In genomic region chr20:58389324-58389967, GRCh38 we compare ENCODE assay signal across 8 cellular contexts. TPM values are rescaled to one million over a fixed set of nuclear protein-coding genes. Genes with fewer than 3 reads are reported as not detected.
A peak's percentile ranks its signal among the peaks of the same experiment; 100 is the strongest.
DNase-seq lines count a peak whose midpoint lies in the region; ATAC-seq and TF ChIP-seq lines count a peak whose summit lies in the region.

No MANE protein-coding gene starts in this region.

- peaks cover 26% of the 10 kb centered on the region for H4K20me1 ChIP-seq in PC-9 (ENCODE audit: insufficient read depth)

- H3K79me2 ChIP-seq in PC-9 (ENCODE audit: low read depth) = peaks cover 53% of the 10 kb centered on the region

- intact Hi-C loops in PC-9 (cut with micrococcal nuclease; ENCODE audit: unreplicated experiment) = loop anchor here (1.0 kb wide), 1 partner anchor 80 kb away; the partner anchor contains the start of gene RAB22A

- peak overlapping the region; percentile 93 to 96 for H3K4me3 Mint-ChIP-seq in stimulated activated naive B cell treated with anti-CD40 and anti-IgM and Interleukin-4, amounts not matched to agents 10 μg/mL and 1 μg/mL and 100 μg/mL, for 72 hours

- no peaks in the 10 kb centered on the region for H3K9me2 ChIP-seq in PC-9 (ENCODE audit: insufficient read depth)

- H3K36me3 ChIP-seq in BE2C (peaks cover 37% of the 10 kb centered on the region), PC-9 (ENCODE audit: low read depth) (peaks cover 26% of the 10 kb centered on the region), liver (ENCODE audit: control insufficient read depth in 4 of 4, insufficient read depth in 3 of 4, low read depth in 1 of 4, low read length in 3 of 4) (peaks cover 0 to 2% (median 0%) of the 10 kb centered on the region in 4 donors)

- H3K9me3 Mint-ChIP-seq in stimulated activated naive B cell treated with anti-CD40 and anti-IgM and Interleukin-4, amounts not matched to agents 10 μg/mL and 1 μg/mL and 100 μg/mL, for 72 hours = no peaks in the 10 kb centered on the region

- peaks cover 3% of the 10 kb centered on the region; the same call in 1 of the 2 replicates for H3F3A ChIP-seq in PC-9 (ENCODE audit: insufficient read depth, low read depth)

- H3K4me2 ChIP-seq in PC-9 = peak overlapping the region; percentile 85

- no TSS peak for BruUV-seq in PC-9 (replicated peaks; lab: Mats Ljungman, UMichigan)

- H3K27ac Mint-ChIP-seq in stimulated activated naive B cell treated with anti-CD40 and anti-IgM and Interleukin-4, amounts not matched to agents 10 μg/mL and 1 μg/mL and 100 μg/mL, for 72 hours = peak overlapping the region; percentile 97

- H3K4me1 Mint-ChIP-seq in stimulated activated naive B cell treated with anti-CD40 and anti-IgM and Interleukin-4, amounts not matched to agents 10 μg/mL and 1 μg/mL and 100 μg/mL, for 72 hours = peaks cover 29 to 47% of the 10 kb centered on the region in 2 donors

- peak overlapping the region; percentile 70 to 73 for H3K9ac ChIP-seq in liver (ENCODE audit: low read depth in 1 of 2, low read length in 2 of 2)

- H3K36me3 Mint-ChIP-seq in stimulated activated naive B cell treated with anti-CD40 and anti-IgM and Interleukin-4, amounts not matched to agents 10 μg/mL and 1 μg/mL and 100 μg/mL, for 72 hours = peaks cover 32 to 38% of the 10 kb centered on the region in 2 donors

- DNase-seq in BE2C (peak; percentile 39), PC-9 (peak; percentile 42 to 49), caudate nucleus (lab: John Stamatoyannopoulos, UW) (peak in 5 of 61 donors; percentile 28 to 64 (median 38)), A172 (ENCODE audit: low spot score) (no peak)
- DNase-seq in stimulated activated naive B cell treated with anti-CD40 and anti-IgM and Interleukin-4, amounts not matched to agents 10 μg/mL and 1 μg/mL and 100 μg/mL, for 72 hours = peak; percentile 13

- POLR2A ChIA-PET in PC-9 (lab: Charles Lee; ENCODE audit: unreplicated experiment) = interaction anchor here (0.6 to 1.2 kb wide), 10 partner anchors 18 to 270 kb away, joined by 3 to 31 read pairs (median 7); partner anchors contain the start of gene STX16

- TF ChIP-seq CTCF in BE2C (IDR thresholded peaks at IDR 0.05; ENCODE audit: low read depth, low read length) (no peak), PC-9 (conservative IDR thresholded peaks at IDR 0.05) (no peak), liver (IDR thresholded peaks at IDR 0.05; ENCODE audit: low read depth, low read length, missing input control) (no peak)

- H3K27me3 ChIP-seq in BE2C (no peaks in the 10 kb centered on the region), PC-9 (ENCODE audit: insufficient read depth, low read depth) (no peaks in the 10 kb centered on the region), liver (ENCODE audit: control insufficient read depth in 4 of 4, insufficient read depth in 4 of 4, low read length in 3 of 4) (no peaks in the 10 kb centered on the region)

- H3K4me3 ChIP-seq in BE2C (ENCODE audit: low read depth, low read length) (peak overlapping the region; percentile 72), PC-9 (peak overlapping the region; percentile 61), liver (ENCODE audit: low read depth in 1 of 3, low read length in 3 of 3) (peak overlapping the region; percentile 69 to 81 (median 70))

- peaks cover under 1 to 4% of the 10 kb centered on the region in 2 donors for H3K27me3 Mint-ChIP-seq in stimulated activated naive B cell treated with anti-CD40 and anti-IgM and Interleukin-4, amounts not matched to agents 10 μg/mL and 1 μg/mL and 100 μg/mL, for 72 hours

- H3K9me3 ChIP-seq in BE2C (peaks cover 3% of the 10 kb centered on the region; the same call in 1 of the 2 replicates), PC-9 (ENCODE audit: insufficient read depth, low read depth) (no peaks in the 10 kb centered on the region), liver (ENCODE audit: control insufficient read depth in 4 of 4, low read length in 3 of 4) (no peaks in the 10 kb centered on the region)

- WGBS in liver = under 1% methylated on average over 56 of the region's 56 CpGs

- ATAC-seq in GM18520 (IDR thresholded peaks at IDR 0.05; ENCODE audit: unreplicated experiment) = peak; percentile 16
- ATAC-seq in HG03025 (IDR thresholded peaks at IDR 0.05; ENCODE audit: low FRiP score, unreplicated experiment) = peak; percentile 26
- ATAC-seq in stimulated activated naive B cell treated with anti-CD40 and anti-IgM and Interleukin-4, amounts not matched to agents 10 μg/mL and 1 μg/mL and 100 μg/mL, for 72 hours (replicated peaks) = peak; percentile 55 to 60

- peak overlapping the region; percentile 67 for H3K27ac ChIP-seq in PC-9
- peak overlapping the region; percentile 86 for H3K27ac ChIP-seq in caudate nucleus (ENCODE audit: low read depth, low read length)
- H3K27ac ChIP-seq in liver (ENCODE audit: low read depth in 1 of 2, low read length in 2 of 2) = peak overlapping the region; percentile 60 to 95

- peak overlapping the region; percentile 99 for H2AFZ ChIP-seq in PC-9

- CTCF ChIA-PET in PC-9 (lab: Charles Lee) = interaction anchor here (0.7 kb wide), 1 partner anchor 120 kb away, joined by 9 read pairs; no protein-coding TSS in a partner anchor

- TF ChIP-seq RAD21 in liver (IDR thresholded peaks at IDR 0.05) = no peak

- H3K4me1 ChIP-seq in BE2C (peaks cover 6% of the 10 kb centered on the region; the same call in 1 of the 2 replicates), PC-9 (replicated peaks; ENCODE audit: insufficient read depth) (peaks cover 18% of the 10 kb centered on the region), liver (ENCODE audit: control insufficient read depth in 4 of 4, insufficient read depth in 4 of 4, low read length in 3 of 4) (peaks cover 2 to 19% (median 12%) of the 10 kb centered on the region in 4 donors)

TF ChIP-seq in liver, 16 proteins besides CTCF, POLR2A, EP300 and RAD21:
- TF ChIP-seq HNF4A (conservative IDR thresholded peaks at IDR 0.05) = no peak

RNA-seq across cellular contexts. Expression of gene VAPB, which starts 0.4 kb away (rescaled TPM):
- polyA plus RNA-seq in BE2C (2012; ENCODE audit: insufficient read depth, insufficient read length, low read depth) = 83.5 TPM
- total RNA-seq in PC-9 (2021) (73.0 and 80.6 TPM in 2 replicates), liver (10 to 100 TPM; 12.2 to 21.7 TPM)
- polyA plus RNA-seq in liver = 10 to 100 TPM; 16.3 to 20.8 TPM
- total RNA-seq in A172 (2014; rRNA removed; shearing (Covaris generic)) = 9.2 and 10.0 TPM in 2 replicates
